In the genomic region with DNA sequence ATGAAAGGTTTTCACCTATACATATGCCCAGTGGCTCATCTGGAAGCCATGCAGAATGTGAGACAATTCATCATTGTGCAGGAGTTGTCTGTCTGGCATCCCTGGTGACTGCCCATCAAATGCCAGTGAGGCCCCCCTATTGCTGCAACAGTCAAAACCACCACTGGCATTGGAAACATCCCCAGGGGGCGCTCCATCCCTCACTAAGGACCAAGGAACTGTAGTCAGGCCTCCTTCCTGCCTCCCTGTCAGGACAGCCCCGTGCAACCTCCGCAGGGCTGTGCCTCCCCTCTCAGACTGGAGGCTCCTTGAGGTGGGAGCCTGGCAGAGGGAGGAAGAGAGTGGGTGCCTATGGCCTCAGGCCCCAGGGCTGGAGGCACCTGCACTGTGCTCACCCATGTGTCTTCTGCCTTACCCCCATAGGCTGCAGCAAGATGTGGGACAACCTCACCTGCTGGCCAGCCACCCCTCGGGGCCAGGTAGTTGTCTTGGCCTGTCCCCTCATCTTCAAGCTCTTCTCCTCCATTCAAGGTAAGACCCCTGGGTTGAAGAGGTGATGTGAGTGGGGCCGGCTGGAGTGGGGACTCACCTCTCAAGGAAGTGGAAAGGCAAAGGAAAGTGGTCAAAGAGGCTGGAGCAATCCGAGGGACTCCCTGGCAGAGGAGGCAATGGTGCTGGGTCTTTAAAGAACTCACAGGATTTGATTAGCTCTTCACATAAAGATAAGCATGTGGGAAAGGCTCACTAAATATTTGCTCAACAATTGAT, we compare ENCODE assay signal across 12 cellular contexts. TPM values are rescaled to one million over a fixed set of nuclear protein-coding genes. Genes with fewer than 3 reads are reported as not detected.
DNase-seq lines count a peak whose midpoint lies in the region; ATAC-seq and TF ChIP-seq lines count a peak whose summit lies in the region.
"Had no signal": no experiment of that assay in that cellular context is flagged by ENCODE, and none has a peak within 500 bp of the region (broad histone marks: within the 10 kb centered on the region; RNA-seq: fewer than 3 reads in every experiment).

No MANE protein-coding gene starts in this region.

- TF ChIP-seq CTCF in choroid plexus epithelial cell (conservative IDR thresholded peaks at IDR 0.05; ENCODE audit: low read depth, low read length) (peak; percentile 34), upper lobe of left lung (IDR thresholded peaks at IDR 0.05) (peak in 2 of 6 experiments; percentile 20 to 29), type B pancreatic cell (conservative IDR thresholded peaks at IDR 0.05) (no peak), vagina (IDR thresholded peaks at IDR 0.05) (no peak)

- peaks cover 45 to 56% (median 50%) of the 10 kb centered on the region in 4 donors for H3K4me1 ChIP-seq in upper lobe of left lung
- H3K4me1 ChIP-seq in vagina, result peaks cover 37% of the 10 kb centered on the region

- no peaks in the 10 kb centered on the region for H3K4me1 Mint-ChIP-seq in type B pancreatic cell (ENCODE audit: unreplicated experiment)
- H3K4me1 Mint-ChIP-seq: activated B cell treated with CpG ODN at 0.5 μM for 24 hours, immature natural killer cell had no signal

- no peaks in the 10 kb centered on the region for H3K9me3 Mint-ChIP-seq in type B pancreatic cell
- H3K9me3 Mint-ChIP-seq: activated B cell treated with CpG ODN at 0.5 μM for 24 hours, immature natural killer cell had no signal

- TF ChIP-seq POLR2A in upper lobe of left lung (IDR thresholded peaks at IDR 0.05) (no peak), vagina (IDR thresholded peaks at IDR 0.05) (no peak)

- H3K9me3 ChIP-seq in upper lobe of left lung (no peaks in the 10 kb centered on the region), vagina (no peaks in the 10 kb centered on the region)

- H3K36me3 ChIP-seq in upper lobe of left lung, result peaks cover 3 to 72% (median 18%) of the 10 kb centered on the region in 4 donors
- no peaks in the 10 kb centered on the region for H3K36me3 ChIP-seq in vagina

- TF ChIP-seq EP300 in upper lobe of left lung (IDR thresholded peaks at IDR 0.05), result no peak

- 68 to 83% methylated on average over 4 to 6 of the region's 6 CpGs for WGBS in upper lobe of left lung, 2 donors

- H3K27me3 ChIP-seq in upper lobe of left lung (no peaks in the 10 kb centered on the region), vagina (no peaks in the 10 kb centered on the region)

- no peak overlapping the region for H3K27ac Mint-ChIP-seq in type B pancreatic cell
- H3K27ac Mint-ChIP-seq: activated B cell treated with CpG ODN at 0.5 μM for 24 hours, immature natural killer cell had no signal

- H3K27me3 Mint-ChIP-seq in type B pancreatic cell, result no peaks in the 10 kb centered on the region
- H3K27me3 Mint-ChIP-seq: activated B cell treated with CpG ODN at 0.5 μM for 24 hours had no signal

- H3K27ac ChIP-seq in upper lobe of left lung (peak overlapping the region; percentile 72 to 93 (median 82)), vagina (no peak overlapping the region)
- H3K27ac ChIP-seq: coronary artery had no signal

- ATAC-seq in SK-N-SH treated with all-trans-retinoic acid at 6 μM for 48 hours (peak; percentile 41; the same call in 2 of the 3 replicates), upper lobe of left lung (ENCODE audit: low FRiP score in 2 of 2) (no peak)

- intact Hi-C loops in vagina (cut with DNase I), result no loop called here

- H3K4me3 ChIP-seq in choroid plexus epithelial cell (ENCODE audit: low read depth, low read length) (no peak overlapping the region), upper lobe of left lung (no peak overlapping the region), vagina (no peak overlapping the region)
- H3K4me3 ChIP-seq: coronary artery had no signal

- H3K4me3 Mint-ChIP-seq in type B pancreatic cell, result no peak overlapping the region
- H3K4me3 Mint-ChIP-seq: activated B cell treated with CpG ODN at 0.5 μM for 24 hours, immature natural killer cell had no signal

- peak; percentile 23 for DNase-seq in stimulated activated CD4-positive, alpha-beta T cell treated with anti-CD3 and anti-CD28 coated beads, Interleukin-15, amount 100 ng/mL, for 24 hours
- DNase-seq in stimulated activated CD4-positive, alpha-beta T cell treated with anti-CD3 and anti-CD28 coated beads, Interleukin-4, amount 100 ng/mL, for 1 hour, result no peak
- DNase-seq in choroid plexus epithelial cell (ENCODE audit: low read depth) (no peak), upper lobe of left lung (no peak), type B pancreatic cell (ENCODE audit: extremely low spot score, unreplicated experiment) (no peak), vagina (ENCODE audit: extremely low spot score in 2 of 2) (no peak), NCI-H187 treated with DMSO at 0.1 percent for 48 hours (lab: John Stamatoyannopoulos, UW) (no peak)
- DNase-seq: activated B cell treated with CpG ODN at 0.5 μM for 24 hours, immature natural killer cell, NCI-H1694 treated with DMSO at 0.1 percent for 48 hours had no signal

- no peaks in the 10 kb centered on the region for H3K36me3 Mint-ChIP-seq in type B pancreatic cell
- H3K36me3 Mint-ChIP-seq: immature natural killer cell had no signal

TF ChIP-seq in SK-N-SH treated with all-trans-retinoic acid at 6 μM for 48 hours, 23 proteins besides CTCF, POLR2A, EP300 and RAD21:
- TF ChIP-seq OSR1 (CRISPR knock-in tag; IDR thresholded peaks at IDR 0.05) (no peak), RARB (CRISPR knock-in tag; IDR thresholded peaks at IDR 0.05) (no peak), ISL1 (CRISPR knock-in tag; IDR thresholded peaks at IDR 0.05) (no peak), TCF4 (CRISPR knock-in tag; IDR thresholded peaks at IDR 0.05; ENCODE audit: borderline replicate concordance) (no peak), ZNF565 (CRISPR knock-in tag; conservative IDR thresholded peaks at IDR 0.05; ENCODE audit: low read depth) (no peak), BACH2 (CRISPR knock-in tag; IDR thresholded peaks at IDR 0.05; ENCODE audit: borderline replicate concordance) (no peak)
- TF ChIP-seq, protein P1, sequence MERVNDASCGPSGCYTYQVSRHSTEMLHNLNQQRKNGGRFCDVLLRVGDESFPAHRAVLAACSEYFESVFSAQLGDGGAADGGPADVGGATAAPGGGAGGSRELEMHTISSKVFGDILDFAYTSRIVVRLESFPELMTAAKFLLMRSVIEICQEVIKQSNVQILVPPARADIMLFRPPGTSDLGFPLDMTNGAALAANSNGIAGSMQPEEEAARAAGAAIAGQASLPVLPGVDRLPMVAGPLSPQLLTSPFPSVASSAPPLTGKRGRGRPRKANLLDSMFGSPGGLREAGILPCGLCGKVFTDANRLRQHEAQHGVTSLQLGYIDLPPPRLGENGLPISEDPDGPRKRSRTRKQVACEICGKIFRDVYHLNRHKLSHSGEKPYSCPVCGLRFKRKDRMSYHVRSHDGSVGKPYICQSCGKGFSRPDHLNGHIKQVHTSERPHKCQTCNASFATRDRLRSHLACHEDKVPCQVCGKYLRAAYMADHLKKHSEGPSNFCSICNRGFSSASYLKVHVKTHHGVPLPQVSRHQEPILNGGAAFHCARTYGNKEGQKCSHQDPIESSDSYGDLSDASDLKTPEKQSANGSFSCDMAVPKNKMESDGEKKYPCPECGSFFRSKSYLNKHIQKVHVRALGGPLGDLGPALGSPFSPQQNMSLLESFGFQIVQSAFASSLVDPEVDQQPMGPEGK (CRISPR knock-in tag; IDR thresholded peaks at IDR 0.05; ENCODE audit: borderline replicate concordance), result no peak
- TF ChIP-seq, protein P2, sequence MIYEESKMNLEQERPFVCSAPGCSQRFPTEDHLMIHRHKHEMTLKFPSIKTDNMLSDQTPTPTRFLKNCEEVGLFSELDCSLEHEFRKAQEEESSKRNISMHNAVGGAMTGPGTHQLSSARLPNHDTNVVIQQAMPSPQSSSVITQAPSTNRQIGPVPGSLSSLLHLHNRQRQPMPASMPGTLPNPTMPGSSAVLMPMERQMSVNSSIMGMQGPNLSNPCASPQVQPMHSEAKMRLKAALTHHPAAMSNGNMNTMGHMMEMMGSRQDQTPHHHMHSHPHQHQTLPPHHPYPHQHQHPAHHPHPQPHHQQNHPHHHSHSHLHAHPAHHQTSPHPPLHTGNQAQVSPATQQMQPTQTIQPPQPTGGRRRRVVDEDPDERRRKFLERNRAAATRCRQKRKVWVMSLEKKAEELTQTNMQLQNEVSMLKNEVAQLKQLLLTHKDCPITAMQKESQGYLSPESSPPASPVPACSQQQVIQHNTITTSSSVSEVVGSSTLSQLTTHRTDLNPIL (CRISPR knock-in tag; IDR thresholded peaks at IDR 0.05; ENCODE audit: low read depth), result no peak

RNA-seq across cellular contexts. Expression of gene VIPR1, which starts 16.5 kb away (rescaled TPM):
- total RNA-seq in upper lobe of left lung (100 to 1,000 TPM in 4 of 6 donors, 10 to 100 TPM in 2; 92.6 to 577 (median 198) TPM), type B pancreatic cell (ENCODE audit: low replicate concordance) (4.7 and 5.6 TPM in 2 replicates), vagina (9.3 TPM)
